In the genomic region with DNA sequence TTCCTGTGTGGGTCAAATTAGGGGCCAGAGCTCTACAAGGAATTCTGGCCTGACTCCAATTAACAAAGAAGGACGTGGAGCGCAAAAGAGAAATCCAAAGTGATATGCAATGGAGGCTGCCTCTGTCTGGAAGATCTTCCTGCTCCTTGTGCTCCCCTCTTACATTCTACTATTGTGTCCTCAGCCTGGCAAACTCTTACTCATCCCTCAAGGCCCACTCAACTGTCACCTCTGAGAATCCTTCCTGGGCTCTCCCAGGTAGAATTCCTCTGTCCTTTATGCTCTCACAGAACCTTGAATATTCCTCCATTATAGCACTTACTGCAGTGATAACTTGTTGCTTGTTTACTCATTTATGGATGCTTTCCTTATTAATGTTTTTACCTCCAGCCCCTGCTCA, we compare ENCODE assay signal across 28 cellular contexts. TPM values are rescaled to one million over a fixed set of nuclear protein-coding genes. Genes with fewer than 3 reads are reported as not detected.
A peak's percentile ranks its signal among the peaks of the same experiment; 100 is the strongest.
DNase-seq lines count a peak whose midpoint lies in the region; ATAC-seq, FAIRE-seq and TF ChIP-seq lines count a peak whose summit lies in the region.
"Had no signal": no experiment of that assay in that cellular context is flagged by ENCODE, and none has a peak within 500 bp of the region (broad histone marks: within the 10 kb centered on the region; RNA-seq: fewer than 3 reads in every experiment).

No MANE protein-coding gene starts in this region.

- H4K5ac ChIP-seq in H1 (ENCODE audit: insufficient read length, low read depth, low read length): no peak overlapping the region

- no peaks in the 10 kb centered on the region for H3K9me3 ChIP-seq in BLaER1
- no peaks in the 10 kb centered on the region for H3K9me3 ChIP-seq in H1 (ENCODE audit: insufficient read depth in 2 of 2, low read depth in 1 of 2, low read length in 1 of 2)
- H3K9me3 ChIP-seq: BE2C, MG63 had no signal

- no peak overlapping the region for H3K27ac ChIP-seq in BLaER1
- H3K27ac ChIP-seq in H1 (ENCODE audit: low read depth, low read length): no peak overlapping the region

- H3K9ac ChIP-seq in BLaER1: no peak overlapping the region
- no peak overlapping the region for H3K9ac ChIP-seq in H1 (replicated peaks in 1 of 4; ENCODE audit: extremely low read depth in 1 of 4, low read depth in 3 of 4, low read length in 3 of 4)

- H3K36me3 Mint-ChIP-seq in Calu3 (ENCODE audit: insufficient read depth, unreplicated experiment): peaks cover 22% of the 10 kb centered on the region
- peaks cover 4% of the 10 kb centered on the region for H3K36me3 Mint-ChIP-seq in stimulated activated memory B cell treated with anti-CD40 and anti-IgM and Interleukin-4, amounts not matched to agents 10 μg/mL and 1 μg/mL and 100 μg/mL, for 72 hours
- peaks cover 3% of the 10 kb centered on the region in 2 donors for H3K36me3 Mint-ChIP-seq in stimulated activated naive B cell treated with anti-CD40 and anti-IgM and Interleukin-4, amounts not matched to agents 10 μg/mL and 1 μg/mL and 100 μg/mL, for 72 hours

- no peak overlapping the region for H3K23ac ChIP-seq in H1 (ENCODE audit: insufficient read length)

- WGBS in H1 (ENCODE audit: extremely low coverage in 1 of 2, insufficient coverage in 1 of 2, insufficient read length in 1 of 2, insufficient replicate concordance in 2 of 2, low coverage in 1 of 2, low lambda C conversion rate in 2 of 2, missing lambda C conversion rate in 1 of 2), 2 experiments: 50% methylated on average over 2 of the region's 2 CpGs; no CpG with 5 or more reads in 1 of the 2 experiments

- no peaks in the 10 kb centered on the region for H3K27me3 ChIP-seq in BLaER1
- no peaks in the 10 kb centered on the region; a peak in 3 of 7 replicates for H3K27me3 ChIP-seq in H1 (replicated peaks in 1 of 4; ENCODE audit: control insufficient read depth in 3 of 4, extremely low read depth in 1 of 4, insufficient read depth in 3 of 4, low read length in 3 of 4)
- H3K27me3 ChIP-seq: BE2C, MG63 had no signal

- no peak overlapping the region for H3K14ac ChIP-seq in H1 (ENCODE audit: insufficient read length)

- no peaks in the 10 kb centered on the region for H3K27me3 Mint-ChIP-seq in Calu3 (ENCODE audit: unreplicated experiment)
- H3K27me3 Mint-ChIP-seq in stimulated activated memory B cell treated with anti-CD40 and anti-IgM and Interleukin-4, amounts not matched to agents 10 μg/mL and 1 μg/mL and 100 μg/mL, for 72 hours: no peaks in the 10 kb centered on the region
- no peaks in the 10 kb centered on the region for H3K27me3 Mint-ChIP-seq in stimulated activated naive B cell treated with anti-CD40 and anti-IgM and Interleukin-4, amounts not matched to agents 10 μg/mL and 1 μg/mL and 100 μg/mL, for 72 hours
- H3K27me3 Mint-ChIP-seq: CD4-positive, alpha-beta memory T cell had no signal

- intact Hi-C loops in Calu3 (cut with micrococcal nuclease; ENCODE audit: unreplicated experiment): no loop called here

- no peak overlapping the region for H4K8ac ChIP-seq in H1 (ENCODE audit: extremely low read depth, insufficient read depth, low read length)

- H3K4me3 ChIP-seq in BLaER1 (no peak overlapping the region), H1 (ENCODE audit: extremely low read depth in 1 of 4, insufficient read depth in 2 of 4, low read depth in 3 of 4, low read length in 4 of 4) (no peak overlapping the region)
- H3K4me3 ChIP-seq: GM12878, MG63 had no signal

- TF ChIP-seq POLR2A in H1 (IDR thresholded peaks at IDR 0.05; ENCODE audit: control extremely low read depth in 1 of 2, low read depth in 2 of 2, low read length in 2 of 2): no peak

- peak overlapping the region; percentile 25 for H3K27ac Mint-ChIP-seq in Calu3 (ENCODE audit: unreplicated experiment)
- peak overlapping the region; percentile 19 for H3K27ac Mint-ChIP-seq in stimulated activated memory B cell treated with anti-CD40 and anti-IgM and Interleukin-4, amounts not matched to agents 10 μg/mL and 1 μg/mL and 100 μg/mL, for 72 hours
- no peak overlapping the region for H3K27ac Mint-ChIP-seq in stimulated activated naive B cell treated with anti-CD40 and anti-IgM and Interleukin-4, amounts not matched to agents 10 μg/mL and 1 μg/mL and 100 μg/mL, for 72 hours

- H3K4me3 Mint-ChIP-seq in Calu3 (ENCODE audit: low read depth, unreplicated experiment): no peak overlapping the region
- H3K4me3 Mint-ChIP-seq in stimulated activated memory B cell treated with anti-CD40 and anti-IgM and Interleukin-4, amounts not matched to agents 10 μg/mL and 1 μg/mL and 100 μg/mL, for 72 hours: no peak overlapping the region
- no peak overlapping the region for H3K4me3 Mint-ChIP-seq in stimulated activated naive B cell treated with anti-CD40 and anti-IgM and Interleukin-4, amounts not matched to agents 10 μg/mL and 1 μg/mL and 100 μg/mL, for 72 hours
- H3K4me3 Mint-ChIP-seq: CD4-positive, alpha-beta memory T cell had no signal

- no peak for TF ChIP-seq CTCF in Calu3 (IDR thresholded peaks at IDR 0.05; ENCODE audit: unreplicated experiment)
- no peak for TF ChIP-seq CTCF in H1 (IDR thresholded peaks at IDR 0.05; ENCODE audit: control extremely low read depth in 1 of 3, insufficient read depth in 1 of 3, low read depth in 1 of 3, low read length in 3 of 3)

- no peak overlapping the region for H3K56ac ChIP-seq in H1 (replicated peaks; ENCODE audit: insufficient read length, low read depth, low read length)

- H3K4me1 Mint-ChIP-seq in Calu3 (ENCODE audit: low read depth, unreplicated experiment): peaks cover 53% of the 10 kb centered on the region
- peaks cover 70% of the 10 kb centered on the region for H3K4me1 Mint-ChIP-seq in stimulated activated memory B cell treated with anti-CD40 and anti-IgM and Interleukin-4, amounts not matched to agents 10 μg/mL and 1 μg/mL and 100 μg/mL, for 72 hours
- H3K4me1 Mint-ChIP-seq in stimulated activated naive B cell treated with anti-CD40 and anti-IgM and Interleukin-4, amounts not matched to agents 10 μg/mL and 1 μg/mL and 100 μg/mL, for 72 hours: peaks cover 35 to 78% of the 10 kb centered on the region in 2 donors

- H4K20me1 ChIP-seq in BLaER1 (no peaks in the 10 kb centered on the region), H1 (replicated peaks in 1 of 2; ENCODE audit: control insufficient read depth in 1 of 2, insufficient read depth in 2 of 2, low read length in 2 of 2) (no peaks in the 10 kb centered on the region)

- H3K79me2 ChIP-seq in H1 (ENCODE audit: control insufficient read depth in 1 of 2, insufficient read depth in 2 of 2, low read length in 2 of 2): no peaks in the 10 kb centered on the region

- H2BK12ac ChIP-seq in H1 (ENCODE audit: low read depth, low read length): no peak overlapping the region

- no peak overlapping the region for H2BK120ac ChIP-seq in H1 (replicated peaks; ENCODE audit: low read depth, low read length)

- no peak overlapping the region for H3K4ac ChIP-seq in H1 (replicated peaks; ENCODE audit: insufficient read length, low read depth, low read length)

- no peak overlapping the region for H2AK5ac ChIP-seq in H1 (ENCODE audit: low read depth, low read length)

- BruUV-seq in Calu3 (replicated peaks; lab: Mats Ljungman, UMichigan): no TSS peak

- no peak for FAIRE-seq in H1 (lab: Jason Lieb, UNC)
- FAIRE-seq: GM12878 had no signal

- H3K79me1 ChIP-seq in H1 (ENCODE audit: low read depth, low read length): no peaks in the 10 kb centered on the region

- H3K4me2 ChIP-seq in BLaER1: peak overlapping the region; percentile 90
- no peak overlapping the region for H3K4me2 ChIP-seq in H1 (ENCODE audit: insufficient read depth in 1 of 2, low read depth in 2 of 2, low read length in 2 of 2)

- DNase-seq in Calu3 (no peak), H1 (ENCODE audit: low read depth in 1 of 2, low spot score in 2 of 2) (no peak), D341Med (ENCODE audit: low spot score) (no peak)
- DNase-seq in stimulated activated naive B cell treated with anti-CD40 and anti-IgM and Interleukin-4, amounts not matched to agents 10 μg/mL and 1 μg/mL and 100 μg/mL, for 72 hours: no peak
- DNase-seq: BE2C; CD4-positive, alpha-beta memory T cell; COR-L47; DMS79; EL; GDM1; GOT3; HCEC 1CT; IMR-90; KG1; MG63; NCI-H1105 treated with DMSO at 0.1 percent for 48 hours; NCI-H146; NCI-H1930; NCI-H2107; NCI-H446; NCI-H524 treated with DMSO at 0.1 percent for 48 hours; NCI-H82; NK-92 treated with Interleukin-12 subunit alpha and Interleukin-12 subunit beta, amount 100 ng/mL, for 24 hours; PC-3 had no signal

- no peak overlapping the region; the same call in 1 of the 2 replicates for H3K18ac ChIP-seq in H1 (ENCODE audit: extremely low read depth, low read length)

- TF ChIP-seq RAD21 in H1 (IDR thresholded peaks at IDR 0.05 in 1 of 2, conservative IDR thresholded peaks at IDR 0.05 in 1 of 2; ENCODE audit: low read depth in 2 of 2, low read length in 2 of 2): no peak

- peaks cover 91% of the 10 kb centered on the region for H3K4me1 ChIP-seq in BLaER1
- peaks cover 0 to 21% (median 14%) of the 10 kb centered on the region in 4 experiments; a peak in 6 of 7 replicates for H3K4me1 ChIP-seq in H1 (replicated peaks in 1 of 4; ENCODE audit: control insufficient read depth in 3 of 4, insufficient read depth in 4 of 4, low read length in 3 of 4)

- H2BK20ac ChIP-seq in H1 (ENCODE audit: low read length): peak overlapping the region; percentile 16

- H3K9me3 Mint-ChIP-seq in Calu3 (ENCODE audit: low read depth, unreplicated experiment): no peaks in the 10 kb centered on the region
- H3K9me3 Mint-ChIP-seq in stimulated activated memory B cell treated with anti-CD40 and anti-IgM and Interleukin-4, amounts not matched to agents 10 μg/mL and 1 μg/mL and 100 μg/mL, for 72 hours: no peaks in the 10 kb centered on the region
- no peaks in the 10 kb centered on the region for H3K9me3 Mint-ChIP-seq in stimulated activated naive B cell treated with anti-CD40 and anti-IgM and Interleukin-4, amounts not matched to agents 10 μg/mL and 1 μg/mL and 100 μg/mL, for 72 hours
- H3K9me3 Mint-ChIP-seq: CD4-positive, alpha-beta memory T cell had no signal

- H4K91ac ChIP-seq in H1 (replicated peaks; ENCODE audit: insufficient read length, low read length): no peak overlapping the region

- no peak for TF ChIP-seq EP300 in H1 (IDR thresholded peaks at IDR 0.05; ENCODE audit: borderline replicate concordance in 1 of 2, low read depth in 2 of 2, low read length in 2 of 2)

- no peak overlapping the region for H2BK5ac ChIP-seq in H1 (ENCODE audit: low read depth, low read length)

- no peak for ATAC-seq in stimulated activated memory B cell treated with anti-CD40 and anti-IgM and Interleukin-4, amounts not matched to agents 10 μg/mL and 1 μg/mL and 100 μg/mL, for 72 hours
- no peak for ATAC-seq in GM21515 (IDR thresholded peaks at IDR 0.05; ENCODE audit: unreplicated experiment)
- ATAC-seq in stimulated activated naive B cell treated with anti-CD40 and anti-IgM and Interleukin-4, amounts not matched to agents 10 μg/mL and 1 μg/mL and 100 μg/mL, for 72 hours (replicated peaks): no peak
- ATAC-seq: GM12878, PC-3 had no signal

- H3K23me2 ChIP-seq in H1 (ENCODE audit: low read depth, low read length): no peaks in the 10 kb centered on the region; the same call in 1 of the 2 replicates

- CTCF ChIA-PET in Calu3 (lab: Charles Lee): no interaction called here
- CTCF ChIA-PET in H1 (lab: Charles Lee; ENCODE audit: partially characterized antibody): interaction anchor here (0.7 to 4.8 kb wide), 12 partner anchors 9 to 347 kb away, joined by 3 to 23 read pairs (median 4); no protein-coding TSS in a partner anchor

- H3K36me3 ChIP-seq in BLaER1: no peaks in the 10 kb centered on the region
- no peaks in the 10 kb centered on the region for H3K36me3 ChIP-seq in H1 (ENCODE audit: control insufficient read depth in 2 of 4, insufficient read depth in 4 of 4, low read length in 3 of 4)
- H3K36me3 ChIP-seq: BE2C, MG63 had no signal

- no peak overlapping the region for H2BK15ac ChIP-seq in H1 (ENCODE audit: low read length)

- POLR2A ChIA-PET in H1 (lab: Charles Lee; ENCODE audit: partially characterized antibody): interaction anchor here (0.8 to 1.6 kb wide), 5 partner anchors 9 to 99 kb away, joined by 3 to 6 read pairs (median 4); no protein-coding TSS in a partner anchor

- no peak overlapping the region for H2AFZ ChIP-seq in H1 (ENCODE audit: low read length)

RNA-seq across cellular contexts. Expression of a gene that starts 31.4 kb away (rescaled TPM):
- 16.0 and 24.3 TPM in 2 replicates for total RNA-seq in Calu3 (2022)
- 11.2 TPM in 2 replicates for total RNA-seq in H1 (2021; fragmentation: NEBNext Ultra II Directional; extraction: Animal tissue kit (Norgen Biotek cat#: 25700))
- 8.1 and 10.6 TPM in 2 replicates for polyA plus RNA-seq in H1 (2011; rRNA removed)
- 6.5 TPM for polyA plus RNA-seq in H1 (2011; cell fraction: cytosol; rRNA removed)
- polyA plus RNA-seq in H1 (2011; cell fraction: nucleus; rRNA removed): 24.1 TPM
- 7.0 to 8.7 TPM (median 7.2 TPM) in 4 replicates for polyA plus RNA-seq in H1 (2012, experiment 1 of 2)
- polyA plus RNA-seq in H1 (2012, experiment 2 of 2): 5.3 TPM
- polyA plus RNA-seq in H1 (2013, experiment 1 of 2): 5.0 TPM
- polyA plus RNA-seq in H1 (2013, experiment 2 of 2): 4.6 TPM
- polyA minus RNA-seq in H1 (2011; rRNA and poly(A)+ RNA removed): 7.6 and 9.3 TPM in 2 replicates
- 5.2 TPM for polyA minus RNA-seq in H1 (2011; cell fraction: cytosol; rRNA and poly(A)+ RNA removed)
- polyA minus RNA-seq in H1 (2011; cell fraction: nucleus; rRNA and poly(A)+ RNA removed): 13.3 TPM
